14 cellular contexts compared by ENCODE assay signal in genomic region chr22:37313376-37314314, GRCh38. TPM values are rescaled to one million over a fixed set of nuclear protein-coding genes. Genes with fewer than 3 reads are reported as not detected.
DNase-seq lines count a peak whose midpoint lies in the region; ATAC-seq and TF ChIP-seq lines count a peak whose summit lies in the region.
"Had no signal": no experiment of that assay in that cellular context is flagged by ENCODE, and none has a peak within 500 bp of the region (broad histone marks: within the 10 kb centered on the region; RNA-seq: fewer than 3 reads in every experiment).

No MANE protein-coding gene starts in this region.

- ATAC-seq in activated T-cell treated with anti-CD3 and anti-CD28 coated beads, Interleukin-2, amount 50 U/mL, for 72 hours (replicated peaks in 1 of 2): no peak
- ATAC-seq in effector memory CD8-positive, alpha-beta T cell (replicated peaks): no peak
- ATAC-seq in stimulated activated effector memory CD8-positive, alpha-beta T cell treated with anti-CD3 and anti-CD28 coated beads, Interleukin-12 subunit alpha, Interleukin-12 subunit beta, amount 100 ng/mL, for 72 hours: no peak
- ATAC-seq in HG02981 (IDR thresholded peaks at IDR 0.05; ENCODE audit: unreplicated experiment): no peak

- H3K9me3 ChIP-seq in MG63: no peaks in the 10 kb centered on the region
- H3K9me3 ChIP-seq: esophagus muscularis mucosa, tibial nerve had no signal

- no peaks in the 10 kb centered on the region for H3K27me3 ChIP-seq in MG63
- H3K27me3 ChIP-seq: tibial nerve had no signal

- H3K36me3 Mint-ChIP-seq in activated T-cell treated with anti-CD3 and anti-CD28 coated beads, Interleukin-2, amount 50 U/mL, for 72 hours (ENCODE audit: insufficient read depth in 2 of 2): peaks cover 2 to 8% of the 10 kb centered on the region in 2 donors
- peaks cover 57% of the 10 kb centered on the region for H3K36me3 Mint-ChIP-seq in effector memory CD8-positive, alpha-beta T cell (ENCODE audit: insufficient read depth)
- H3K36me3 Mint-ChIP-seq in stimulated activated effector memory CD8-positive, alpha-beta T cell treated with anti-CD3 and anti-CD28 coated beads, Interleukin-12 subunit alpha, Interleukin-12 subunit beta, amount 100 ng/mL, for 72 hours: peaks cover 99% of the 10 kb centered on the region
- H3K36me3 Mint-ChIP-seq in HFFc6 (ENCODE audit: low read depth): no peaks in the 10 kb centered on the region

- no peaks in the 10 kb centered on the region for H3K36me3 ChIP-seq in MG63
- H3K36me3 ChIP-seq: esophagus muscularis mucosa, tibial nerve had no signal

- peak overlapping the region; percentile 63 to 74 for H3K4me3 Mint-ChIP-seq in activated T-cell treated with anti-CD3 and anti-CD28 coated beads, Interleukin-2, amount 50 U/mL, for 72 hours
- peak overlapping the region; percentile 9 to 36 for H3K4me3 Mint-ChIP-seq in effector memory CD8-positive, alpha-beta T cell
- peak overlapping the region; percentile 26 for H3K4me3 Mint-ChIP-seq in stimulated activated effector memory CD8-positive, alpha-beta T cell treated with anti-CD3 and anti-CD28 coated beads, Interleukin-12 subunit alpha, Interleukin-12 subunit beta, amount 100 ng/mL, for 72 hours
- H3K4me3 Mint-ChIP-seq in HFFc6: no peak overlapping the region

- no peaks in the 10 kb centered on the region for H3K27me3 Mint-ChIP-seq in activated T-cell treated with anti-CD3 and anti-CD28 coated beads, Interleukin-2, amount 50 U/mL, for 72 hours (ENCODE audit: low read depth)
- H3K27me3 Mint-ChIP-seq in effector memory CD8-positive, alpha-beta T cell: no peaks in the 10 kb centered on the region
- peaks cover 4% of the 10 kb centered on the region for H3K27me3 Mint-ChIP-seq in HFFc6 (ENCODE audit: insufficient read depth)

- no peak overlapping the region for H3K4me3 ChIP-seq in MG63
- H3K4me3 ChIP-seq: esophagus muscularis mucosa, tibial nerve had no signal

- TF ChIP-seq CTCF in HFFc6 (IDR thresholded peaks at IDR 0.05): no peak

- H3K4me1 Mint-ChIP-seq in activated T-cell treated with anti-CD3 and anti-CD28 coated beads, Interleukin-2, amount 50 U/mL, for 72 hours (ENCODE audit: low read depth): peaks cover 71% of the 10 kb centered on the region
- H3K4me1 Mint-ChIP-seq in effector memory CD8-positive, alpha-beta T cell (ENCODE audit: low read depth in 2 of 2): peaks cover 57 to 61% of the 10 kb centered on the region in 2 donors
- H3K4me1 Mint-ChIP-seq in stimulated activated effector memory CD8-positive, alpha-beta T cell treated with anti-CD3 and anti-CD28 coated beads, Interleukin-12 subunit alpha, Interleukin-12 subunit beta, amount 100 ng/mL, for 72 hours: peaks cover 92% of the 10 kb centered on the region
- peaks cover 44% of the 10 kb centered on the region for H3K4me1 Mint-ChIP-seq in HFFc6 (ENCODE audit: low read depth)

- H3K9me3 Mint-ChIP-seq in activated T-cell treated with anti-CD3 and anti-CD28 coated beads, Interleukin-2, amount 50 U/mL, for 72 hours: no peaks in the 10 kb centered on the region
- no peaks in the 10 kb centered on the region for H3K9me3 Mint-ChIP-seq in effector memory CD8-positive, alpha-beta T cell
- H3K9me3 Mint-ChIP-seq in stimulated activated effector memory CD8-positive, alpha-beta T cell treated with anti-CD3 and anti-CD28 coated beads, Interleukin-12 subunit alpha, Interleukin-12 subunit beta, amount 100 ng/mL, for 72 hours: no peaks in the 10 kb centered on the region
- no peaks in the 10 kb centered on the region for H3K9me3 Mint-ChIP-seq in HFFc6

- no peak for DNase-seq in activated T-cell treated with anti-CD3 and anti-CD28 coated beads, Interleukin-2, amount 50 U/mL, for 72 hours
- DNase-seq in activated T-cell treated with anti-CD3 and anti-CD28 coated beads, Interleukin-2, amount 50 U/mL, for 1 hour: no peak
- peak; percentile 43 for DNase-seq in MG63
- no peak for DNase-seq in effector memory CD8-positive, alpha-beta T cell
- DNase-seq in stimulated activated effector memory CD8-positive, alpha-beta T cell treated with anti-CD3 and anti-CD28 coated beads, Interleukin-12 subunit alpha, Interleukin-12 subunit beta, amount 100 ng/mL, for 72 hours (ENCODE audit: low spot score in 2 of 2): no peak
- no peak for DNase-seq in HFFc6
- no peak for DNase-seq in stimulated activated CD4-positive, alpha-beta T cell treated with anti-CD3 and anti-CD28 coated beads, Interleukin-2, amount 100 ng/mL, for 48 hours
- DNase-seq: DMS53, NCI-H1417, NCI-H446 treated with DMSO at 0.1 percent for 48 hours, SW 1271 had no signal

- no peak overlapping the region for H3K27ac Mint-ChIP-seq in activated T-cell treated with anti-CD3 and anti-CD28 coated beads, Interleukin-2, amount 50 U/mL, for 72 hours
- H3K27ac Mint-ChIP-seq in effector memory CD8-positive, alpha-beta T cell: peak overlapping the region; percentile 84 to 91
- peak overlapping the region; percentile 79 for H3K27ac Mint-ChIP-seq in stimulated activated effector memory CD8-positive, alpha-beta T cell treated with anti-CD3 and anti-CD28 coated beads, Interleukin-12 subunit alpha, Interleukin-12 subunit beta, amount 100 ng/mL, for 72 hours
- H3K27ac Mint-ChIP-seq in HFFc6: no peak overlapping the region

RNA-seq across cellular contexts. Expression of gene CYTH4, which starts 31.3 kb away (rescaled TPM):
- total RNA-seq in activated T-cell treated with anti-CD3 and anti-CD28 coated beads, Interleukin-2, amount 50 U/mL, for 72 hours: 10 to 100 TPM; 71.9 to 87.5 TPM
- total RNA-seq in MG63 (2014; rRNA removed; shearing (Covaris generic); ENCODE audit: low replicate concordance): 0.36 TPM in 1 of 2 replicates, not detected in the other
- under 1 TPM in 1 of 6 experiments, not detected in 5; 0.28 TPM for total RNA-seq in HFFc6 (2021; fragmentation: NEBNext Ultra II Directional; extraction: Animal tissue kit (Norgen Biotek cat#: 25700))

Comparison
In these comparisons a context has a peak if more than half of its experiments do, and no peak if none do; other contexts are left out.
1. H3K27ac Mint-ChIP-seq: peak in effector memory CD8-positive, alpha-beta T cell (2 of 2) and stimulated activated effector memory CD8-positive, alpha-beta T cell treated with anti-CD3 and anti-CD28 coated beads, Interleukin-12 subunit alpha, Interleukin-12 subunit beta, amount 100 ng/mL, for 72 hours (single experiment); none in activated T-cell treated with anti-CD3 and anti-CD28 coated beads, Interleukin-2, amount 50 U/mL, for 72 hours (single experiment) and HFFc6 (single experiment).
2. RNA of gene CYTH4, which starts 31.3 kb away (total RNA-seq): 71.9 to 87.5 TPM in activated T-cell treated with anti-CD3 and anti-CD28 coated beads, Interleukin-2, amount 50 U/mL, for 72 hours; 0.36 TPM in MG63 and 0.28 TPM in HFFc6; every median in the first group is over 10 times any median in the second.